ENCODE assay signal across 9 cellular contexts in genomic region chr5:132476853-132477729, GRCh38. TPM values are rescaled to one million over a fixed set of nuclear protein-coding genes. Genes with fewer than 3 reads are reported as not detected.
DNase-seq lines count a peak whose midpoint lies in the region; ATAC-seq and TF ChIP-seq lines count a peak whose summit lies in the region.
"Had no signal": no experiment of that assay in that cellular context is flagged by ENCODE, and none has a peak within 500 bp of the region (broad histone marks: within the 10 kb centered on the region; RNA-seq: fewer than 3 reads in every experiment).

No MANE protein-coding gene starts in this region.

- no peak overlapping the region for H3K4me3 ChIP-seq in Peyer's patch
- H3K4me3 ChIP-seq in duodenal mucosa (ENCODE audit: low read depth in 1 of 2, low read length in 2 of 2), result no peak overlapping the region
- no peak overlapping the region for H3K4me3 ChIP-seq in skin epidermis

- peak; percentile 57 for DNase-seq in NCI-H748 (lab: John Stamatoyannopoulos, UW; ENCODE audit: unreplicated experiment)
- no peak for DNase-seq in NCI-H748 treated with DMSO at 0.1 percent for 48 hours (lab: John Stamatoyannopoulos, UW)
- peak in 2 of 3 donors; percentile 67 to 75 for DNase-seq in Peyer's patch
- no peak for DNase-seq in dedifferentiated amniotic fluid mesenchymal stem cell (ENCODE audit: extremely low spot score)
- DNase-seq: NCI-H1092 treated with DMSO at 0.1 percent for 48 hours had no signal

- H3K27me3 ChIP-seq in Peyer's patch, result no peaks in the 10 kb centered on the region
- no peaks in the 10 kb centered on the region for H3K27me3 ChIP-seq in duodenal mucosa (ENCODE audit: control insufficient read depth in 1 of 2, insufficient read depth in 2 of 2, low read length in 2 of 2)

- H3K9me3 ChIP-seq in Peyer's patch, result no peaks in the 10 kb centered on the region
- H3K9me3 ChIP-seq in duodenal mucosa (ENCODE audit: control insufficient read depth in 1 of 2, low read length in 2 of 2), result no peaks in the 10 kb centered on the region

- ATAC-seq in HG03095 (IDR thresholded peaks at IDR 0.05; ENCODE audit: unreplicated experiment) (no peak), GM21515 (IDR thresholded peaks at IDR 0.05; ENCODE audit: unreplicated experiment) (no peak)

- peak in 4 of 6 experiments; percentile 11 to 36 (median 24) for TF ChIP-seq CTCF in Peyer's patch (IDR thresholded peaks at IDR 0.05)

- TF ChIP-seq POLR2A in Peyer's patch (IDR thresholded peaks at IDR 0.05), result no peak

- H3K27ac ChIP-seq in Peyer's patch (peak overlapping the region; percentile 52 to 93 (median 74)), duodenal mucosa (ENCODE audit: low read depth, low read length) (peak overlapping the region; percentile 54), skin epidermis (peak overlapping the region in 11 of 21 experiments; percentile 3 to 69 (median 36))

- H3K36me3 ChIP-seq in Peyer's patch, result no peaks in the 10 kb centered on the region
- peaks cover 0 to 10% of the 10 kb centered on the region in 2 donors for H3K36me3 ChIP-seq in duodenal mucosa (ENCODE audit: control insufficient read depth in 1 of 2, insufficient read depth in 2 of 2, low read length in 2 of 2)

- H3K9ac ChIP-seq in duodenal mucosa (ENCODE audit: low read depth in 1 of 2, low read length in 2 of 2), result peak overlapping the region; percentile 22 to 63

- H3K4me1 ChIP-seq in Peyer's patch (peaks cover 13 to 80% (median 44%) of the 10 kb centered on the region in 4 donors), duodenal mucosa (ENCODE audit: control insufficient read depth in 1 of 2, insufficient read depth in 2 of 2, low read length in 2 of 2) (peaks cover 71 to 78% of the 10 kb centered on the region in 2 donors)

RNA-seq across cellular contexts. Expression of gene IRF1, which starts 13.5 kb away (rescaled TPM):
- total RNA-seq in Peyer's patch, result 100 to 1,000 TPM in 3 of 4 donors, 10 to 100 TPM in 1; 92.7 to 152 (median 122) TPM

Comparison
In these comparisons a context has a peak if more than half of its experiments do, and no peak if none do; other contexts are left out.
1. DNase-seq: peak in NCI-H748 (single experiment) and Peyer's patch (2 of 3); none in NCI-H748 treated with DMSO at 0.1 percent for 48 hours (single experiment) and dedifferentiated amniotic fluid mesenchymal stem cell (single experiment).
2. Peak in every context shown above with its lines, with median percentiles within 50 percentile points of each other: H3K27ac ChIP-seq.